Comparison of ENCODE assay signal across 21 cellular contexts in genomic region chr17:64111831-64112230, GRCh38. TPM values are rescaled to one million over a fixed set of nuclear protein-coding genes. Genes with fewer than 3 reads are reported as not detected.
DNase-seq lines count a peak whose midpoint lies in the region; ATAC-seq lines count a peak whose summit lies in the region.
"Had no signal": no experiment of that assay in that cellular context is flagged by ENCODE, and none has a peak within 500 bp of the region (broad histone marks: within the 10 kb centered on the region; RNA-seq: fewer than 3 reads in every experiment).

No MANE protein-coding gene starts in this region.

- H3K23ac ChIP-seq in trophoblast cell (ENCODE audit: low read length), result no peak overlapping the region
- H3K23ac ChIP-seq in neuronal stem cell (ENCODE audit: low read depth, low read length, poor library complexity), result no peak overlapping the region

- H2BK5ac ChIP-seq in trophoblast cell (ENCODE audit: low read depth, low read length, poor library complexity) (no peak overlapping the region), neuronal stem cell (ENCODE audit: low read length) (no peak overlapping the region)

- H2BK12ac ChIP-seq in trophoblast cell (ENCODE audit: low read length), result no peak overlapping the region
- no peak overlapping the region for H2BK12ac ChIP-seq in neuronal stem cell (ENCODE audit: low read length)

- H2AFZ ChIP-seq in trophoblast cell (ENCODE audit: insufficient read depth, low read length, poor library complexity) (no peak overlapping the region), neuronal stem cell (ENCODE audit: low read length) (no peak overlapping the region)

- DNase-seq in activated T-cell treated with anti-CD3 and anti-CD28 coated beads, Interleukin-2, amount 50 U/mL, for 72 hours, result no peak
- no peak for DNase-seq in activated T-cell treated with anti-CD3 and anti-CD28 coated beads for 4 hours
- no peak for DNase-seq in central memory CD8-positive, alpha-beta T cell (ENCODE audit: low spot score in 2 of 2)
- DNase-seq in trophoblast cell, result peak; percentile 55 to 76
- no peak for DNase-seq in neuronal stem cell (ENCODE audit: low spot score)
- no peak for DNase-seq in activated gamma-delta T cell treated with Interleukin-2 at 50 U/mL for 16 hours
- DNase-seq: AML-193; CD4-positive, alpha-beta memory T cell; DMS153; DMS79; GDM1; GOT3; H7; HFFc6 had no signal

- H3K36me3 ChIP-seq in trophoblast cell (ENCODE audit: control insufficient read depth in 1 of 2, insufficient read depth in 2 of 2, low read length in 2 of 2), result no peaks in the 10 kb centered on the region
- H3K36me3 ChIP-seq in neuronal stem cell (replicated peaks in 1 of 2; ENCODE audit: control insufficient read depth in 2 of 2, insufficient read depth in 2 of 2, low read length in 2 of 2), result no peaks in the 10 kb centered on the region

- H3K79me2 ChIP-seq in trophoblast cell (ENCODE audit: control insufficient read depth, insufficient read depth, low read length, poor library complexity), result no peaks in the 10 kb centered on the region

- no peak overlapping the region for H4K91ac ChIP-seq in trophoblast cell (ENCODE audit: low read depth, low read length)
- H4K91ac ChIP-seq in neuronal stem cell (ENCODE audit: low read depth, low read length, poor library complexity), result no peak overlapping the region

- H3K4me1 ChIP-seq in trophoblast cell (ENCODE audit: control insufficient read depth in 1 of 2, insufficient read depth in 2 of 2, low read length in 2 of 2), result peaks cover 4 to 11% of the 10 kb centered on the region in 2 experiments
- H3K4me1 ChIP-seq in neuronal stem cell (ENCODE audit: control insufficient read depth in 2 of 2, insufficient read depth in 1 of 2, low read depth in 1 of 2, low read length in 2 of 2), result peaks cover 4 to 6% of the 10 kb centered on the region in 2 donors

- H3K4me1 Mint-ChIP-seq in activated T-cell treated with anti-CD3 and anti-CD28 coated beads, Interleukin-2, amount 50 U/mL, for 72 hours (ENCODE audit: low read depth), result peaks cover 59% of the 10 kb centered on the region
- peaks cover 62% of the 10 kb centered on the region for H3K4me1 Mint-ChIP-seq in central memory CD8-positive, alpha-beta T cell

- H3K4me3 ChIP-seq in trophoblast cell (ENCODE audit: low read depth, low read length) (no peak overlapping the region), neuronal stem cell (ENCODE audit: low read length in 2 of 2) (no peak overlapping the region)
- H3K4me3 ChIP-seq: A549 had no signal

- H3K18ac ChIP-seq in trophoblast cell (ENCODE audit: low read length) (no peak overlapping the region), neuronal stem cell (ENCODE audit: low read length) (no peak overlapping the region)

- H3K27ac Mint-ChIP-seq in activated T-cell treated with anti-CD3 and anti-CD28 coated beads, Interleukin-2, amount 50 U/mL, for 72 hours, result peak overlapping the region; percentile 75
- H3K27ac Mint-ChIP-seq in central memory CD8-positive, alpha-beta T cell (ENCODE audit: low read depth), result peak overlapping the region; percentile 25
- H3K27ac Mint-ChIP-seq: HFFc6, IgD-negative memory B cell had no signal

- H3K27ac ChIP-seq in trophoblast cell (ENCODE audit: low read depth, low read length) (no peak overlapping the region), neuronal stem cell (replicated peaks; ENCODE audit: low read length) (no peak overlapping the region)
- H3K27ac ChIP-seq: 22Rv1 had no signal

- no peak overlapping the region for H3K4me2 ChIP-seq in trophoblast cell (ENCODE audit: low read length)
- no peak overlapping the region for H3K4me2 ChIP-seq in neuronal stem cell (ENCODE audit: insufficient read depth, low read length, poor library complexity, severe bottlenecking)
- H3K4me2 ChIP-seq: A549 had no signal

- H3K9me3 ChIP-seq in trophoblast cell (ENCODE audit: insufficient read depth, low read depth, low read length) (no peaks in the 10 kb centered on the region), neuronal stem cell (replicated peaks in 1 of 2; ENCODE audit: control insufficient read depth in 2 of 2, insufficient read depth in 1 of 2, low read depth in 1 of 2, low read length in 2 of 2) (no peaks in the 10 kb centered on the region)
- H3K9me3 ChIP-seq: A549 had no signal

- no peak overlapping the region for H3K14ac ChIP-seq in trophoblast cell (ENCODE audit: low read length)
- H3K14ac ChIP-seq in neuronal stem cell (ENCODE audit: low read length), result no peak overlapping the region

- no peaks in the 10 kb centered on the region for H3K9me3 Mint-ChIP-seq in activated T-cell treated with anti-CD3 and anti-CD28 coated beads, Interleukin-2, amount 50 U/mL, for 72 hours
- no peaks in the 10 kb centered on the region for H3K9me3 Mint-ChIP-seq in central memory CD8-positive, alpha-beta T cell
- H3K9me3 Mint-ChIP-seq: CD14-positive monocyte; CD4-positive, alpha-beta memory T cell; HFFc6; IgD-negative memory B cell had no signal

- ATAC-seq in activated T-cell treated with anti-CD3 and anti-CD28 coated beads, Interleukin-2, amount 50 U/mL, for 72 hours (replicated peaks in 1 of 2), result no peak
- no peak for ATAC-seq in central memory CD8-positive, alpha-beta T cell (replicated peaks; ENCODE audit: extremely low read depth, poor library complexity, severe bottlenecking)
- ATAC-seq in GM21717 (IDR thresholded peaks at IDR 0.05; ENCODE audit: unreplicated experiment), result no peak
- ATAC-seq: A549, HCT116, HepG2 had no signal

- no peak overlapping the region for H2BK15ac ChIP-seq in neuronal stem cell (ENCODE audit: low read length)

- no CpG with 5 or more reads among the region's 4 CpGs for WGBS in trophoblast cell (ENCODE audit: extremely low coverage, insufficient coverage, insufficient read length)
- no CpG with 5 or more reads among the region's 4 CpGs for WGBS in neuronal stem cell (ENCODE audit: extremely low coverage in 2 of 2, insufficient read length in 2 of 2, insufficient replicate concordance in 1 of 2), 2 donors

- H3K79me1 ChIP-seq in trophoblast cell (ENCODE audit: low read length) (peaks cover 2% of the 10 kb centered on the region), neuronal stem cell (ENCODE audit: low read depth, low read length) (no peaks in the 10 kb centered on the region)

- H3K4me3 Mint-ChIP-seq in activated T-cell treated with anti-CD3 and anti-CD28 coated beads, Interleukin-2, amount 50 U/mL, for 72 hours, result no peak overlapping the region
- no peak overlapping the region for H3K4me3 Mint-ChIP-seq in central memory CD8-positive, alpha-beta T cell
- H3K4me3 Mint-ChIP-seq: CD4-positive, alpha-beta memory T cell; HFFc6 had no signal

- peaks cover 4 to 7% of the 10 kb centered on the region in 2 donors for H3K36me3 Mint-ChIP-seq in activated T-cell treated with anti-CD3 and anti-CD28 coated beads, Interleukin-2, amount 50 U/mL, for 72 hours (ENCODE audit: insufficient read depth in 2 of 2)
- peaks cover 18% of the 10 kb centered on the region for H3K36me3 Mint-ChIP-seq in central memory CD8-positive, alpha-beta T cell (ENCODE audit: insufficient read depth)

- H3K4ac ChIP-seq in trophoblast cell (ENCODE audit: low read depth, low read length) (no peak overlapping the region), neuronal stem cell (ENCODE audit: low read length) (no peak overlapping the region)

- no peak overlapping the region for H2BK120ac ChIP-seq in trophoblast cell (ENCODE audit: insufficient read depth, low read length, poor library complexity)
- H2BK120ac ChIP-seq in neuronal stem cell (ENCODE audit: low read depth, low read length), result no peak overlapping the region

- H2AK5ac ChIP-seq in trophoblast cell (ENCODE audit: low read length) (no peak overlapping the region), neuronal stem cell (ENCODE audit: low read depth, low read length) (no peak overlapping the region)

- no peak overlapping the region for H4K12ac ChIP-seq in trophoblast cell (ENCODE audit: low read depth, low read length)

- H4K8ac ChIP-seq in trophoblast cell (ENCODE audit: low read depth, low read length) (no peak overlapping the region), neuronal stem cell (ENCODE audit: low read depth, low read length) (no peak overlapping the region)

- no peaks in the 10 kb centered on the region for H3K27me3 ChIP-seq in trophoblast cell (ENCODE audit: insufficient read depth, low read length)
- H3K27me3 ChIP-seq in neuronal stem cell (ENCODE audit: control insufficient read depth in 3 of 3, insufficient read depth in 3 of 3, low read depth in 1 of 3, low read length in 3 of 3), result no peaks in the 10 kb centered on the region

- no peaks in the 10 kb centered on the region for H3K27me3 Mint-ChIP-seq in activated T-cell treated with anti-CD3 and anti-CD28 coated beads, Interleukin-2, amount 50 U/mL, for 72 hours (ENCODE audit: low read depth)
- no peaks in the 10 kb centered on the region for H3K27me3 Mint-ChIP-seq in central memory CD8-positive, alpha-beta T cell
- H3K27me3 Mint-ChIP-seq: CD4-positive, alpha-beta memory T cell; IgD-negative memory B cell had no signal

- H3K9ac ChIP-seq in trophoblast cell (ENCODE audit: low read length), result no peak overlapping the region
- H3K9ac ChIP-seq in neuronal stem cell (ENCODE audit: low read depth, low read length, poor library complexity), result no peak overlapping the region

RNA-seq across cellular contexts. Expression of gene ERN1, which starts 18.1 kb away (rescaled TPM):
- total RNA-seq in activated T-cell treated with anti-CD3 and anti-CD28 coated beads, Interleukin-2, amount 50 U/mL, for 72 hours, result 10 to 100 TPM; 58.1 to 98.3 TPM
- 16.3 and 17.4 TPM in 2 replicates for polyA plus RNA-seq in trophoblast cell (2013)
- 3.0 TPM for polyA plus RNA-seq in neuronal stem cell (2013, experiment 1 of 2)
- polyA plus RNA-seq in neuronal stem cell (2013, experiment 2 of 2), result 2.7 TPM

Comparison
In these comparisons a context has a peak if more than half of its experiments do, and no peak if none do; other contexts are left out.
1. DNase-seq: peak in trophoblast cell (2 of 2); none in activated T-cell treated with anti-CD3 and anti-CD28 coated beads, Interleukin-2, amount 50 U/mL, for 72 hours (0 of 2), activated T-cell treated with anti-CD3 and anti-CD28 coated beads for 4 hours (single experiment), central memory CD8-positive, alpha-beta T cell (0 of 2), neuronal stem cell (single experiment) and activated gamma-delta T cell treated with Interleukin-2 at 50 U/mL for 16 hours (single experiment).